Comparison of ENCODE assay signal across 1 cellular context in the genomic region with DNA sequence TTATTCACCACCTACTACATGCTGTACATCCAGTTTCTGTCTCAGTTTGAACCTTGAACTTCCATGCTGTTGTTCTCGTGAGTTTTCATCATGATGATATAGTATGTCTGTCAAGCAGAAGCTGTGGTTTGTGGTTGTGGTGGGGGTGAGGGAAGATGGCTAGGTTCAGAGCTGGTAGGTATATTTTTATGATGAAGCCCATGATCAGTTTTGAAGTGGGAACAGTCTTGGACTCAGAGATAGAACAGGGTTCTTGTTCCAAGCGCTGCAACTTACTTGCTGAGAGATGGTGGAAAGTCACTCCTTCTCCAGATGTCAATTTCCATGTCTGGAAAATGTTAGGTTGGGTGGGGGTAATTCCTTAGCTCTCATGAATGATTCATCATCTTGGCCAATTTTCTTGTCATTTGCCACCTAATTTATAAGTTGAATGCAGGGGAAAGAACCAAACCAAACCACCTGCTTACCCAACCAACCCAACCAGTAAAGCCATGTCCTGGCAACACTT.
A peak's percentile ranks its signal among the peaks of the same experiment; 100 is the strongest.
TF ChIP-seq lines count a peak whose summit lies in the region.

No MANE protein-coding gene starts in this region.

TF ChIP-seq in GM12878, 131 proteins besides CTCF, POLR2A, EP300 and RAD21 (continued from another document and continues in another):
- TF ChIP-seq, protein P1, sequence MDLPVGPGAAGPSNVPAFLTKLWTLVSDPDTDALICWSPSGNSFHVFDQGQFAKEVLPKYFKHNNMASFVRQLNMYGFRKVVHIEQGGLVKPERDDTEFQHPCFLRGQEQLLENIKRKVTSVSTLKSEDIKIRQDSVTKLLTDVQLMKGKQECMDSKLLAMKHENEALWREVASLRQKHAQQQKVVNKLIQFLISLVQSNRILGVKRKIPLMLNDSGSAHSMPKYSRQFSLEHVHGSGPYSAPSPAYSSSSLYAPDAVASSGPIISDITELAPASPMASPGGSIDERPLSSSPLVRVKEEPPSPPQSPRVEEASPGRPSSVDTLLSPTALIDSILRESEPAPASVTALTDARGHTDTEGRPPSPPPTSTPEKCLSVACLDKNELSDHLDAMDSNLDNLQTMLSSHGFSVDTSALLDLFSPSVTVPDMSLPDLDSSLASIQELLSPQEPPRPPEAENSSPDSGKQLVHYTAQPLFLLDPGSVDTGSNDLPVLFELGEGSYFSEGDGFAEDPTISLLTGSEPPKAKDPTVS (IDR thresholded peaks at IDR 0.05; ENCODE audit: low read depth, low read length), result no peak
- TF ChIP-seq SPI1 (IDR thresholded peaks at IDR 0.05; ENCODE audit: borderline replicate concordance, insufficient read depth, low read depth, low read length) (no peak), IKZF2 (IDR thresholded peaks at IDR 0.05) (peak; percentile 80 to 84), NR2C1 (IDR thresholded peaks at IDR 0.05) (peak; percentile 84), SMAD5 (IDR thresholded peaks at IDR 0.05; ENCODE audit: low read depth) (no peak), NR2F1 (conservative IDR thresholded peaks at IDR 0.05) (peak; percentile 74), ASH2L (IDR thresholded peaks at IDR 0.05; ENCODE audit: borderline replicate concordance, low read depth) (no peak), BCL11A (IDR thresholded peaks at IDR 0.05; ENCODE audit: low read depth, low read length) (peak; percentile 43; the same call in 1 of the 2 replicates), MXI1 (IDR thresholded peaks at IDR 0.05; ENCODE audit: low read depth, low read length) (no peak), CBX5 (IDR thresholded peaks at IDR 0.05; ENCODE audit: low read depth) (no peak), JUND (IDR thresholded peaks at IDR 0.05; ENCODE audit: low read depth, low read length) (no peak), LARP7 (IDR thresholded peaks at IDR 0.05) (no peak), MYC (IDR thresholded peaks at IDR 0.05; ENCODE audit: insufficient read depth, insufficient read length, insufficient replicate concordance, low read length, severe bottlenecking) (no peak), HCFC1 (IDR thresholded peaks at IDR 0.05; ENCODE audit: low read length) (no peak), RB1 (IDR thresholded peaks at IDR 0.05; ENCODE audit: borderline replicate concordance) (no peak), SUZ12 (IDR thresholded peaks at IDR 0.05; ENCODE audit: unreplicated experiment) (no peak), ZNF217 (IDR thresholded peaks at IDR 0.05) (no peak), NBN (IDR thresholded peaks at IDR 0.05) (peak; percentile 79), KLF5 (IDR thresholded peaks at IDR 0.05; ENCODE audit: partially characterized antibody) (no peak), WRNIP1 (IDR thresholded peaks at IDR 0.05; ENCODE audit: borderline replicate concordance, low read depth, low read length) (no peak)
- TF ChIP-seq, protein P2, sequence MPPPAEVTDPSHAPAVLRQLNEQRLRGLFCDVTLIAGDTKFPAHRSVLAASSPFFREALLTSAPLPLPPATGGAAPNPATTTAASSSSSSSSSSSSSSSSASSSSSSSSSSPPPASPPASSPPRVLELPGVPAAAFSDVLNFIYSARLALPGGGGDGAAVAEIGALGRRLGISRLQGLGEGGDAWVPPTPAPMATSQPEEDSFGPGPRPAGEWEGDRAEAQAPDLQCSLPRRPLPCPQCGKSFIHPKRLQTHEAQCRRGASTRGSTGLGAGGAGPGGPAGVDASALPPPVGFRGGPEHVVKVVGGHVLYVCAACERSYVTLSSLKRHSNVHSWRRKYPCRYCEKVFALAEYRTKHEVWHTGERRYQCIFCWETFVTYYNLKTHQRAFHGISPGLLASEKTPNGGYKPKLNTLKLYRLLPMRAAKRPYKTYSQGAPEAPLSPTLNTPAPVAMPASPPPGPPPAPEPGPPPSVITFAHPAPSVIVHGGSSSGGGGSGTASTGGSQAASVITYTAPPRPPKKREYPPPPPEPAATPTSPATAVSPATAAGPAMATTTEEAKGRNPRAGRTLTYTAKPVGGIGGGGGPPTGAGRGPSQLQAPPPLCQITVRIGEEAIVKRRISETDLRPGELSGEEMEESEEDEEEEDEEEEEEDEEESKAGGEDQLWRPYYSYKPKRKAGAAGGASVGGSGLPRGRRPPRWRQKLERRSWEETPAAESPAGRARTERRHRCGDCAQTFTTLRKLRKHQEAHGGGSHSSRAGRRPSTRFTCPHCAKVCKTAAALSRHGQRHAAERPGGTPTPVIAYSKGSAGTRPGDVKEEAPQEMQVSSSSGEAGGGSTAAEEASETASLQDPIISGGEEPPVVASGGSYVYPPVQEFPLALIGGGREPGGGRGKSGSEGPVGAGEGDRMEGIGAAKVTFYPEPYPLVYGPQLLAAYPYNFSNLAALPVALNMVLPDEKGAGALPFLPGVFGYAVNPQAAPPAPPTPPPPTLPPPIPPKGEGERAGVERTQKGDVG (CRISPR knock-in tag; IDR thresholded peaks at IDR 0.05), result no peak
- TF ChIP-seq, protein P3, sequence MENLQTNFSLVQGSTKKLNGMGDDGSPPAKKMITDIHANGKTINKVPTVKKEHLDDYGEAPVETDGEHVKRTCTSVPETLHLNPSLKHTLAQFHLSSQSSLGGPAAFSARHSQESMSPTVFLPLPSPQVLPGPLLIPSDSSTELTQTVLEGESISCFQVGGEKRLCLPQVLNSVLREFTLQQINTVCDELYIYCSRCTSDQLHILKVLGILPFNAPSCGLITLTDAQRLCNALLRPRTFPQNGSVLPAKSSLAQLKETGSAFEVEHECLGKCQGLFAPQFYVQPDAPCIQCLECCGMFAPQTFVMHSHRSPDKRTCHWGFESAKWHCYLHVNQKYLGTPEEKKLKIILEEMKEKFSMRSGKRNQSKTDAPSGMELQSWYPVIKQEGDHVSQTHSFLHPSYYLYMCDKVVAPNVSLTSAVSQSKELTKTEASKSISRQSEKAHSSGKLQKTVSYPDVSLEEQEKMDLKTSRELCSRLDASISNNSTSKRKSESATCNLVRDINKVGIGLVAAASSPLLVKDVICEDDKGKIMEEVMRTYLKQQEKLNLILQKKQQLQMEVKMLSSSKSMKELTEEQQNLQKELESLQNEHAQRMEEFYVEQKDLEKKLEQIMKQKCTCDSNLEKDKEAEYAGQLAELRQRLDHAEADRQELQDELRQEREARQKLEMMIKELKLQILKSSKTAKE (IDR thresholded peaks at IDR 0.05; ENCODE audit: low read depth, poor library complexity, severe bottlenecking), result peak; percentile 92
- TF ChIP-seq, protein P4, sequence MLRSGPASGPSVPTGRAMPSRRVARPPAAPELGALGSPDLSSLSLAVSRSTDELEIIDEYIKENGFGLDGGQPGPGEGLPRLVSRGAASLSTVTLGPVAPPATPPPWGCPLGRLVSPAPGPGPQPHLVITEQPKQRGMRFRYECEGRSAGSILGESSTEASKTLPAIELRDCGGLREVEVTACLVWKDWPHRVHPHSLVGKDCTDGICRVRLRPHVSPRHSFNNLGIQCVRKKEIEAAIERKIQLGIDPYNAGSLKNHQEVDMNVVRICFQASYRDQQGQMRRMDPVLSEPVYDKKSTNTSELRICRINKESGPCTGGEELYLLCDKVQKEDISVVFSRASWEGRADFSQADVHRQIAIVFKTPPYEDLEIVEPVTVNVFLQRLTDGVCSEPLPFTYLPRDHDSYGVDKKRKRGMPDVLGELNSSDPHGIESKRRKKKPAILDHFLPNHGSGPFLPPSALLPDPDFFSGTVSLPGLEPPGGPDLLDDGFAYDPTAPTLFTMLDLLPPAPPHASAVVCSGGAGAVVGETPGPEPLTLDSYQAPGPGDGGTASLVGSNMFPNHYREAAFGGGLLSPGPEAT (IDR thresholded peaks at IDR 0.05; ENCODE audit: low read depth), result peak; percentile 76; the same call in 1 of the 2 replicates
- TF ChIP-seq, protein P5, sequence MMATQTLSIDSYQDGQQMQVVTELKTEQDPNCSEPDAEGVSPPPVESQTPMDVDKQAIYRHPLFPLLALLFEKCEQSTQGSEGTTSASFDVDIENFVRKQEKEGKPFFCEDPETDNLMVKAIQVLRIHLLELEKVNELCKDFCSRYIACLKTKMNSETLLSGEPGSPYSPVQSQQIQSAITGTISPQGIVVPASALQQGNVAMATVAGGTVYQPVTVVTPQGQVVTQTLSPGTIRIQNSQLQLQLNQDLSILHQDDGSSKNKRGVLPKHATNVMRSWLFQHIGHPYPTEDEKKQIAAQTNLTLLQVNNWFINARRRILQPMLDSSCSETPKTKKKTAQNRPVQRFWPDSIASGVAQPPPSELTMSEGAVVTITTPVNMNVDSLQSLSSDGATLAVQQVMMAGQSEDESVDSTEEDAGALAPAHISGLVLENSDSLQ (IDR thresholded peaks at IDR 0.05), result peak; percentile 87
- TF ChIP-seq, protein P6, sequence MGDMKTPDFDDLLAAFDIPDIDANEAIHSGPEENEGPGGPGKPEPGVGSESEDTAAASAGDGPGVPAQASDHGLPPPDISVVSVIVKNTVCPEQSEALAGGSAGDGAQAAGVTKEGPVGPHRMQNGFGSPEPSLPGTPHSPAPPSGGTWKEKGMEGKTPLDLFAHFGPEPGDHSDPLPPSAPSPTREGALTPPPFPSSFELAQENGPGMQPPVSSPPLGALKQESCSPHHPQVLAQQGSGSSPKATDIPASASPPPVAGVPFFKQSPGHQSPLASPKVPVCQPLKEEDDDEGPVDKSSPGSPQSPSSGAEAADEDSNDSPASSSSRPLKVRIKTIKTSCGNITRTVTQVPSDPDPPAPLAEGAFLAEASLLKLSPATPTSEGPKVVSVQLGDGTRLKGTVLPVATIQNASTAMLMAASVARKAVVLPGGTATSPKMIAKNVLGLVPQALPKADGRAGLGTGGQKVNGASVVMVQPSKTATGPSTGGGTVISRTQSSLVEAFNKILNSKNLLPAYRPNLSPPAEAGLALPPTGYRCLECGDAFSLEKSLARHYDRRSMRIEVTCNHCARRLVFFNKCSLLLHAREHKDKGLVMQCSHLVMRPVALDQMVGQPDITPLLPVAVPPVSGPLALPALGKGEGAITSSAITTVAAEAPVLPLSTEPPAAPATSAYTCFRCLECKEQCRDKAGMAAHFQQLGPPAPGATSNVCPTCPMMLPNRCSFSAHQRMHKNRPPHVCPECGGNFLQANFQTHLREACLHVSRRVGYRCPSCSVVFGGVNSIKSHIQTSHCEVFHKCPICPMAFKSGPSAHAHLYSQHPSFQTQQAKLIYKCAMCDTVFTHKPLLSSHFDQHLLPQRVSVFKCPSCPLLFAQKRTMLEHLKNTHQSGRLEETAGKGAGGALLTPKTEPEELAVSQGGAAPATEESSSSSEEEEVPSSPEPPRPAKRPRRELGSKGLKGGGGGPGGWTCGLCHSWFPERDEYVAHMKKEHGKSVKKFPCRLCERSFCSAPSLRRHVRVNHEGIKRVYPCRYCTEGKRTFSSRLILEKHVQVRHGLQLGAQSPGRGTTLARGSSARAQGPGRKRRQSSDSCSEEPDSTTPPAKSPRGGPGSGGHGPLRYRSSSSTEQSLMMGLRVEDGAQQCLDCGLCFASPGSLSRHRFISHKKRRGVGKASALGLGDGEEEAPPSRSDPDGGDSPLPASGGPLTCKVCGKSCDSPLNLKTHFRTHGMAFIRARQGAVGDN (IDR thresholded peaks at IDR 0.05), result 0 out of 2 replicates have a peak, but pooled peaks have one; percentile 41
- TF ChIP-seq, protein P7, sequence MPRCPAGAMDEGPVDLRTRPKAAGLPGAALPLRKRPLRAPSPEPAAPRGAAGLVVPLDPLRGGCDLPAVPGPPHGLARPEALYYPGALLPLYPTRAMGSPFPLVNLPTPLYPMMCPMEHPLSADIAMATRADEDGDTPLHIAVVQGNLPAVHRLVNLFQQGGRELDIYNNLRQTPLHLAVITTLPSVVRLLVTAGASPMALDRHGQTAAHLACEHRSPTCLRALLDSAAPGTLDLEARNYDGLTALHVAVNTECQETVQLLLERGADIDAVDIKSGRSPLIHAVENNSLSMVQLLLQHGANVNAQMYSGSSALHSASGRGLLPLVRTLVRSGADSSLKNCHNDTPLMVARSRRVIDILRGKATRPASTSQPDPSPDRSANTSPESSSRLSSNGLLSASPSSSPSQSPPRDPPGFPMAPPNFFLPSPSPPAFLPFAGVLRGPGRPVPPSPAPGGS (IDR thresholded peaks at IDR 0.05; ENCODE audit: borderline replicate concordance, insufficient read depth, low read depth, low read length, poor library complexity, severe bottlenecking), result no peak
- TF ChIP-seq, protein P8, sequence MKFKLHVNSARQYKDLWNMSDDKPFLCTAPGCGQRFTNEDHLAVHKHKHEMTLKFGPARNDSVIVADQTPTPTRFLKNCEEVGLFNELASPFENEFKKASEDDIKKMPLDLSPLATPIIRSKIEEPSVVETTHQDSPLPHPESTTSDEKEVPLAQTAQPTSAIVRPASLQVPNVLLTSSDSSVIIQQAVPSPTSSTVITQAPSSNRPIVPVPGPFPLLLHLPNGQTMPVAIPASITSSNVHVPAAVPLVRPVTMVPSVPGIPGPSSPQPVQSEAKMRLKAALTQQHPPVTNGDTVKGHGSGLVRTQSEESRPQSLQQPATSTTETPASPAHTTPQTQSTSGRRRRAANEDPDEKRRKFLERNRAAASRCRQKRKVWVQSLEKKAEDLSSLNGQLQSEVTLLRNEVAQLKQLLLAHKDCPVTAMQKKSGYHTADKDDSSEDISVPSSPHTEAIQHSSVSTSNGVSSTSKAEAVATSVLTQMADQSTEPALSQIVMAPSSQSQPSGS (IDR thresholded peaks at IDR 0.05; ENCODE audit: low read length), result peak; percentile 56; the same call in 1 of the 2 replicates
- TF ChIP-seq, protein P9, sequence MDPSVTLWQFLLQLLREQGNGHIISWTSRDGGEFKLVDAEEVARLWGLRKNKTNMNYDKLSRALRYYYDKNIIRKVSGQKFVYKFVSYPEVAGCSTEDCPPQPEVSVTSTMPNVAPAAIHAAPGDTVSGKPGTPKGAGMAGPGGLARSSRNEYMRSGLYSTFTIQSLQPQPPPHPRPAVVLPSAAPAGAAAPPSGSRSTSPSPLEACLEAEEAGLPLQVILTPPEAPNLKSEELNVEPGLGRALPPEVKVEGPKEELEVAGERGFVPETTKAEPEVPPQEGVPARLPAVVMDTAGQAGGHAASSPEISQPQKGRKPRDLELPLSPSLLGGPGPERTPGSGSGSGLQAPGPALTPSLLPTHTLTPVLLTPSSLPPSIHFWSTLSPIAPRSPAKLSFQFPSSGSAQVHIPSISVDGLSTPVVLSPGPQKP (IDR thresholded peaks at IDR 0.05; ENCODE audit: low read depth, low read length), result no peak
- TF ChIP-seq, protein P10, sequence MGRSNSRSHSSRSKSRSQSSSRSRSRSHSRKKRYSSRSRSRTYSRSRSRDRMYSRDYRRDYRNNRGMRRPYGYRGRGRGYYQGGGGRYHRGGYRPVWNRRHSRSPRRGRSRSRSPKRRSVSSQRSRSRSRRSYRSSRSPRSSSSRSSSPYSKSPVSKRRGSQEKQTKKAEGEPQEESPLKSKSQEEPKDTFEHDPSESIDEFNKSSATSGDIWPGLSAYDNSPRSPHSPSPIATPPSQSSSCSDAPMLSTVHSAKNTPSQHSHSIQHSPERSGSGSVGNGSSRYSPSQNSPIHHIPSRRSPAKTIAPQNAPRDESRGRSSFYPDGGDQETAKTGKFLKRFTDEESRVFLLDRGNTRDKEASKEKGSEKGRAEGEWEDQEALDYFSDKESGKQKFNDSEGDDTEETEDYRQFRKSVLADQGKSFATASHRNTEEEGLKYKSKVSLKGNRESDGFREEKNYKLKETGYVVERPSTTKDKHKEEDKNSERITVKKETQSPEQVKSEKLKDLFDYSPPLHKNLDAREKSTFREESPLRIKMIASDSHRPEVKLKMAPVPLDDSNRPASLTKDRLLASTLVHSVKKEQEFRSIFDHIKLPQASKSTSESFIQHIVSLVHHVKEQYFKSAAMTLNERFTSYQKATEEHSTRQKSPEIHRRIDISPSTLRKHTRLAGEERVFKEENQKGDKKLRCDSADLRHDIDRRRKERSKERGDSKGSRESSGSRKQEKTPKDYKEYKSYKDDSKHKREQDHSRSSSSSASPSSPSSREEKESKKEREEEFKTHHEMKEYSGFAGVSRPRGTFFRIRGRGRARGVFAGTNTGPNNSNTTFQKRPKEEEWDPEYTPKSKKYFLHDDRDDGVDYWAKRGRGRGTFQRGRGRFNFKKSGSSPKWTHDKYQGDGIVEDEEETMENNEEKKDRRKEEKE (IDR thresholded peaks at IDR 0.05), result no peak
- TF ChIP-seq, protein P11, sequence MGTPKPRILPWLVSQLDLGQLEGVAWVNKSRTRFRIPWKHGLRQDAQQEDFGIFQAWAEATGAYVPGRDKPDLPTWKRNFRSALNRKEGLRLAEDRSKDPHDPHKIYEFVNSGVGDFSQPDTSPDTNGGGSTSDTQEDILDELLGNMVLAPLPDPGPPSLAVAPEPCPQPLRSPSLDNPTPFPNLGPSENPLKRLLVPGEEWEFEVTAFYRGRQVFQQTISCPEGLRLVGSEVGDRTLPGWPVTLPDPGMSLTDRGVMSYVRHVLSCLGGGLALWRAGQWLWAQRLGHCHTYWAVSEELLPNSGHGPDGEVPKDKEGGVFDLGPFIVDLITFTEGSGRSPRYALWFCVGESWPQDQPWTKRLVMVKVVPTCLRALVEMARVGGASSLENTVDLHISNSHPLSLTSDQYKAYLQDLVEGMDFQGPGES (IDR thresholded peaks at IDR 0.05), result no peak
